Comparison of ENCODE assay signal across 9 cellular contexts in genomic region chr4:169485791-169486742, GRCh38.
A peak's percentile ranks its signal among the peaks of the same experiment; 100 is the strongest.
DNase-seq lines count a peak whose midpoint lies in the region; ATAC-seq, FAIRE-seq and TF ChIP-seq lines count a peak whose summit lies in the region.
"Had no signal": no experiment of that assay in that cellular context is flagged by ENCODE, and none has a peak within 500 bp of the region (broad histone marks: within the 10 kb centered on the region; RNA-seq: fewer than 3 reads in every experiment).

No MANE protein-coding gene starts in this region.

- intact Hi-C loops in body of pancreas (cut with DNase I) = loop anchor here (5.0 kb wide), 1 partner anchor 559 kb away; no protein-coding TSS in a partner anchor

- H3K9me3 ChIP-seq in NT2/D1 (ENCODE audit: insufficient read depth, low read length) (peaks cover 4% of the 10 kb centered on the region; the same call in 1 of the 2 replicates), body of pancreas (no peaks in the 10 kb centered on the region), MG63 (no peaks in the 10 kb centered on the region)

- H3K27me3 ChIP-seq in NT2/D1 (ENCODE audit: insufficient read depth, insufficient read length) (no peaks in the 10 kb centered on the region), body of pancreas (no peaks in the 10 kb centered on the region), MG63 (no peaks in the 10 kb centered on the region)

- peak in 6 of 7 experiments; percentile 27 to 79 (median 66) for TF ChIP-seq CTCF in body of pancreas (IDR thresholded peaks at IDR 0.05)

- no peak overlapping the region for H3K4me3 ChIP-seq in NT2/D1 (ENCODE audit: insufficient read length, low read depth)
- no peak overlapping the region for H3K4me3 ChIP-seq in body of pancreas
- H3K4me3 ChIP-seq in MG63 = no peak overlapping the region

- no peak overlapping the region for H3K27ac ChIP-seq in body of pancreas

- H3K36me3 ChIP-seq in NT2/D1 (ENCODE audit: insufficient read depth, insufficient read length, low read length) (no peaks in the 10 kb centered on the region), body of pancreas (replicated peaks in 1 of 2; ENCODE audit: insufficient read depth in 1 of 2, low read depth in 2 of 2) (no peaks in the 10 kb centered on the region), MG63 (no peaks in the 10 kb centered on the region)

- H3K4me1 ChIP-seq in NT2/D1 (ENCODE audit: insufficient read depth, insufficient read length) (no peaks in the 10 kb centered on the region), body of pancreas (no peaks in the 10 kb centered on the region)

- peak; percentile 99 for FAIRE-seq in islet of Langerhans (lab: Jason Lieb, UNC)

- 19 to 24% methylated on average over 7 of the region's 7 CpGs for WGBS in body of pancreas, 2 donors

- ATAC-seq in GM19035 (IDR thresholded peaks at IDR 0.05; ENCODE audit: unreplicated experiment) = peak; percentile 86
- peak; percentile 84 for ATAC-seq in HG03378 (IDR thresholded peaks at IDR 0.05; ENCODE audit: unreplicated experiment)
- ATAC-seq in body of pancreas = peak; percentile 66

- no peak overlapping the region for H3K9ac ChIP-seq in NT2/D1 (ENCODE audit: insufficient read length, low read depth)

- DNase-seq in DMS53 (lab: John Stamatoyannopoulos, UW) (peak; percentile 61), NT2/D1 (ENCODE audit: low read depth, low spot score) (peak; percentile 23), body of pancreas (peak; percentile 19 to 47 (median 34)), stromal cell of bone marrow (ENCODE audit: low read depth) (peak; percentile 43), MG63 (no peak)
- DNase-seq: activated T-cell treated with anti-CD3 and anti-CD28 coated beads, Interleukin-2, amount 50 U/mL, for 4 hours had no signal

- no peak for TF ChIP-seq POLR2A in body of pancreas (IDR thresholded peaks at IDR 0.05)
